ENCODE assay signal across 1 cellular context in the genomic region with DNA sequence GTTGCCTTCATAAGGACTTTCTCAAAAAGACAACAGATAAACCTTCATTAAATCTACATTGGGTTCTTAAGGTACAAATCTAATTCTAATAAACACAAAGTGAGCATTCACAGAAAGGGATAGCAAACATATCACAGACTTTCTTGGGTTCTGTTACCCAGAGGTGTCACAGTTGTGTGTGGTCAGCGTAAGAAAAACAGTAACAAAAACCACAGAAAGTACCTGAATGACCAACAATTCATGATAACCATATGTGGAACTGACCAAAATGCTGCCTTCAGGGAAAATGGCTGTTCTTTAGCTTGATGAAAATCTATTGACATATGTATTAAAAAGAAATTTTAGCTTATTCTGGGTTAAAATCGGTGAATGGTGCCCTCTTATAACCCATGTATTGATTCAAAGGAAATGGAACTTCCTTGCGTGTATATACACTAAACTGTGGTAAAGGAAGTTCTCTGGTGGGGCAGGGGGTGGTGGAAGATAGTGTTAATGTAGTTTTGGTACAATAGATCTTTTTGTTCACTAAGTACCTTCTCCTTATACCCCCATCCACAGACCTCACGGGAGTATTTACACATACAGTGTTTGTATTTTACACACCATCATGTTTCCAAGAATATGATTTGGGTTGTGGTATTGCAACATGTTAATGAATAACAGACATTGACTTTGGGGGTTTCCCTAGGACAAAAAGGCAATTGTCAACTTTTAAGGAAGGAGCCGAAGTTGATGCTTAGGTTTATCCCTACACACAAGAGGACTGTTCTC.
TF ChIP-seq lines count a peak whose summit lies in the region.

No MANE protein-coding gene starts in this region.

TF ChIP-seq in GM12878, 131 proteins besides CTCF, POLR2A, EP300 and RAD21 (continued from another document):
- TF ChIP-seq, protein P1, sequence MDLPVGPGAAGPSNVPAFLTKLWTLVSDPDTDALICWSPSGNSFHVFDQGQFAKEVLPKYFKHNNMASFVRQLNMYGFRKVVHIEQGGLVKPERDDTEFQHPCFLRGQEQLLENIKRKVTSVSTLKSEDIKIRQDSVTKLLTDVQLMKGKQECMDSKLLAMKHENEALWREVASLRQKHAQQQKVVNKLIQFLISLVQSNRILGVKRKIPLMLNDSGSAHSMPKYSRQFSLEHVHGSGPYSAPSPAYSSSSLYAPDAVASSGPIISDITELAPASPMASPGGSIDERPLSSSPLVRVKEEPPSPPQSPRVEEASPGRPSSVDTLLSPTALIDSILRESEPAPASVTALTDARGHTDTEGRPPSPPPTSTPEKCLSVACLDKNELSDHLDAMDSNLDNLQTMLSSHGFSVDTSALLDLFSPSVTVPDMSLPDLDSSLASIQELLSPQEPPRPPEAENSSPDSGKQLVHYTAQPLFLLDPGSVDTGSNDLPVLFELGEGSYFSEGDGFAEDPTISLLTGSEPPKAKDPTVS (IDR thresholded peaks at IDR 0.05; ENCODE audit: low read depth, low read length): no peak
- TF ChIP-seq CBFB (IDR thresholded peaks at IDR 0.05; ENCODE audit: low read depth) (no peak), WRNIP1 (IDR thresholded peaks at IDR 0.05; ENCODE audit: borderline replicate concordance, low read depth, low read length) (no peak), MTA3 (IDR thresholded peaks at IDR 0.05; ENCODE audit: borderline replicate concordance, low read length) (no peak), TBL1XR1 (IDR thresholded peaks at IDR 0.05; ENCODE audit: low read depth, low read length) (no peak), FOXK2 (IDR thresholded peaks at IDR 0.05) (no peak), LARP7 (IDR thresholded peaks at IDR 0.05) (no peak)
- TF ChIP-seq, protein P2, sequence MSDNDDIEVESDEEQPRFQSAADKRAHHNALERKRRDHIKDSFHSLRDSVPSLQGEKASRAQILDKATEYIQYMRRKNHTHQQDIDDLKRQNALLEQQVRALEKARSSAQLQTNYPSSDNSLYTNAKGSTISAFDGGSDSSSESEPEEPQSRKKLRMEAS (IDR thresholded peaks at IDR 0.05; ENCODE audit: low read depth, low read length): no peak
- TF ChIP-seq, protein P3, sequence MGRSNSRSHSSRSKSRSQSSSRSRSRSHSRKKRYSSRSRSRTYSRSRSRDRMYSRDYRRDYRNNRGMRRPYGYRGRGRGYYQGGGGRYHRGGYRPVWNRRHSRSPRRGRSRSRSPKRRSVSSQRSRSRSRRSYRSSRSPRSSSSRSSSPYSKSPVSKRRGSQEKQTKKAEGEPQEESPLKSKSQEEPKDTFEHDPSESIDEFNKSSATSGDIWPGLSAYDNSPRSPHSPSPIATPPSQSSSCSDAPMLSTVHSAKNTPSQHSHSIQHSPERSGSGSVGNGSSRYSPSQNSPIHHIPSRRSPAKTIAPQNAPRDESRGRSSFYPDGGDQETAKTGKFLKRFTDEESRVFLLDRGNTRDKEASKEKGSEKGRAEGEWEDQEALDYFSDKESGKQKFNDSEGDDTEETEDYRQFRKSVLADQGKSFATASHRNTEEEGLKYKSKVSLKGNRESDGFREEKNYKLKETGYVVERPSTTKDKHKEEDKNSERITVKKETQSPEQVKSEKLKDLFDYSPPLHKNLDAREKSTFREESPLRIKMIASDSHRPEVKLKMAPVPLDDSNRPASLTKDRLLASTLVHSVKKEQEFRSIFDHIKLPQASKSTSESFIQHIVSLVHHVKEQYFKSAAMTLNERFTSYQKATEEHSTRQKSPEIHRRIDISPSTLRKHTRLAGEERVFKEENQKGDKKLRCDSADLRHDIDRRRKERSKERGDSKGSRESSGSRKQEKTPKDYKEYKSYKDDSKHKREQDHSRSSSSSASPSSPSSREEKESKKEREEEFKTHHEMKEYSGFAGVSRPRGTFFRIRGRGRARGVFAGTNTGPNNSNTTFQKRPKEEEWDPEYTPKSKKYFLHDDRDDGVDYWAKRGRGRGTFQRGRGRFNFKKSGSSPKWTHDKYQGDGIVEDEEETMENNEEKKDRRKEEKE (IDR thresholded peaks at IDR 0.05): no peak
- TF ChIP-seq, protein P4, sequence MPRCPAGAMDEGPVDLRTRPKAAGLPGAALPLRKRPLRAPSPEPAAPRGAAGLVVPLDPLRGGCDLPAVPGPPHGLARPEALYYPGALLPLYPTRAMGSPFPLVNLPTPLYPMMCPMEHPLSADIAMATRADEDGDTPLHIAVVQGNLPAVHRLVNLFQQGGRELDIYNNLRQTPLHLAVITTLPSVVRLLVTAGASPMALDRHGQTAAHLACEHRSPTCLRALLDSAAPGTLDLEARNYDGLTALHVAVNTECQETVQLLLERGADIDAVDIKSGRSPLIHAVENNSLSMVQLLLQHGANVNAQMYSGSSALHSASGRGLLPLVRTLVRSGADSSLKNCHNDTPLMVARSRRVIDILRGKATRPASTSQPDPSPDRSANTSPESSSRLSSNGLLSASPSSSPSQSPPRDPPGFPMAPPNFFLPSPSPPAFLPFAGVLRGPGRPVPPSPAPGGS (IDR thresholded peaks at IDR 0.05; ENCODE audit: borderline replicate concordance, insufficient read depth, low read depth, low read length, poor library complexity, severe bottlenecking): no peak
